ENCODE assay signal across 14 cellular contexts in genomic region chr16:86458457-86458777, GRCh38. TPM values are rescaled to one million over a fixed set of nuclear protein-coding genes. Genes with fewer than 3 reads are reported as not detected.
DNase-seq lines count a peak whose midpoint lies in the region; ATAC-seq and TF ChIP-seq lines count a peak whose summit lies in the region.
"Had no signal": no experiment of that assay in that cellular context is flagged by ENCODE, and none has a peak within 500 bp of the region (broad histone marks: within the 10 kb centered on the region; RNA-seq: fewer than 3 reads in every experiment).

No MANE protein-coding gene starts in this region.

- H2AFZ ChIP-seq in IMR-90 (replicated peaks; ENCODE audit: low read length, poor library complexity) (no peak overlapping the region), mesenchymal stem cell (ENCODE audit: low read depth, low read length) (no peak overlapping the region)
- H2AFZ ChIP-seq: GM23338 had no signal

- peak overlapping the region; percentile 75 for H3K4me2 ChIP-seq in IMR-90 (ENCODE audit: low read depth, low read length)
- H3K4me2 ChIP-seq in mesenchymal stem cell (ENCODE audit: low read length, poor library complexity, severe bottlenecking) = no peak overlapping the region
- H3K4me2 ChIP-seq: GM23338 had no signal

- H2BK12ac ChIP-seq in mesenchymal stem cell (ENCODE audit: low read length in 2 of 2) = peak overlapping the region in 1 of 2 experiments; percentile 23

- WGBS in IMR-90 (ENCODE audit: extremely low coverage in 2 of 2, insufficient read length in 1 of 2), 2 experiments = no CpG with 5 or more reads among the region's 4 CpGs
- 56% methylated on average over 4 of the region's 4 CpGs for WGBS in esophagus muscularis mucosa
- 65% methylated on average over 2 of the region's 4 CpGs for WGBS in mesenchymal stem cell

- H3K4me3 ChIP-seq in IMR-90 (ENCODE audit: insufficient read depth, low read depth, low read length) (no peak overlapping the region), esophagus muscularis mucosa (peak overlapping the region in 1 of 4 donors; percentile 9), mesenchymal stem cell (ENCODE audit: insufficient read depth in 1 of 2, low read depth in 1 of 2, low read length in 2 of 2) (peak overlapping the region in 1 of 2 experiments; percentile 28), stomach smooth muscle (ENCODE audit: low read length in 2 of 2) (peak overlapping the region in 1 of 2 donors; percentile 44), upper lobe of right lung (no peak overlapping the region)
- H3K4me3 ChIP-seq: GM23338, K562 had no signal

- H2BK20ac ChIP-seq in IMR-90 (ENCODE audit: low read depth, low read length) = peak overlapping the region; percentile 80

- TF ChIP-seq RAD21 in IMR-90 (IDR thresholded peaks at IDR 0.05; ENCODE audit: low read length) = no peak

- H3K23ac ChIP-seq in IMR-90 (ENCODE audit: low read depth, low read length) (peak overlapping the region; percentile 15), mesenchymal stem cell (ENCODE audit: low read length in 2 of 2) (no peak overlapping the region)

- CTCF ChIA-PET in IMR-90 (lab: Yijun Ruan, JAX) = interaction anchor here (0.6 to 1.9 kb wide), 3 partner anchors 206 to 331 kb away, joined by 3 to 7 read pairs (median 5); no protein-coding TSS in a partner anchor

- peaks cover 3% of the 10 kb centered on the region; the same call in 1 of the 2 replicates for H4K20me1 ChIP-seq in IMR-90 (ENCODE audit: insufficient read depth, low read length)

- peaks cover 7% of the 10 kb centered on the region for H3K9me3 ChIP-seq in IMR-90 (ENCODE audit: control insufficient read depth, insufficient read depth, low read length)
- peaks cover 0 to 14% (median 5%) of the 10 kb centered on the region in 4 donors for H3K9me3 ChIP-seq in esophagus muscularis mucosa
- H3K9me3 ChIP-seq in mesenchymal stem cell (ENCODE audit: control insufficient read depth, low read length) = peaks cover 12% of the 10 kb centered on the region
- peaks cover 0 to 8% of the 10 kb centered on the region in 2 donors for H3K9me3 ChIP-seq in stomach smooth muscle (ENCODE audit: control insufficient read depth in 2 of 2, low read length in 2 of 2)
- H3K9me3 ChIP-seq in upper lobe of right lung = no peaks in the 10 kb centered on the region

- H2AK9ac ChIP-seq in IMR-90 (replicated peaks; ENCODE audit: low read depth, low read length, poor library complexity) = no peak overlapping the region

- H4K8ac ChIP-seq in IMR-90 (ENCODE audit: low read depth in 2 of 2, low read length in 2 of 2) (peak overlapping the region; percentile 42 to 65), mesenchymal stem cell (ENCODE audit: low read length) (peak overlapping the region; percentile 57)

- no peak for TF ChIP-seq EP300 in esophagus muscularis mucosa (IDR thresholded peaks at IDR 0.05)

- H3K14ac ChIP-seq in IMR-90 (replicated peaks; ENCODE audit: low read depth, low read length) (peak overlapping the region; percentile 50), mesenchymal stem cell (ENCODE audit: low read length in 2 of 2) (peak overlapping the region in 1 of 2 experiments; percentile 81)

- peak overlapping the region; percentile 71 for H3K9ac ChIP-seq in IMR-90 (ENCODE audit: low read depth, low read length)
- H3K9ac ChIP-seq in mesenchymal stem cell (ENCODE audit: low read length) = peak overlapping the region; percentile 56
- H3K9ac ChIP-seq in stomach smooth muscle (ENCODE audit: low read length in 2 of 2) = peak overlapping the region; percentile 14 to 52

- dilution Hi-C loops in IMR-90 (cut with HindIII; ENCODE audit: low sequenced_read_pairs, unreplicated experiment) = no loop called here

- DNase-seq in IMR-90 (no peak), esophagus muscularis mucosa (ENCODE audit: extremely low spot score) (no peak), mesenchymal stem cell (peak; percentile 55), CD1c-positive myeloid dendritic cell (ENCODE audit: extremely low spot score) (no peak), upper lobe of right lung (no peak)
- DNase-seq in NK-92 treated with Interleukin-12 subunit alpha and Interleukin-12 subunit beta, amount 100 ng/mL, for 24 hours (lab: John Stamatoyannopoulos, UW) = no peak
- DNase-seq: CD4-positive, alpha-beta memory T cell; GF-D8; NCI-H1694 treated with DMSO at 0.1 percent for 48 hours; Right ventricle myocardium superior had no signal

- H2BK15ac ChIP-seq in IMR-90 (ENCODE audit: low read depth, low read length) (peak overlapping the region; percentile 23), mesenchymal stem cell (ENCODE audit: low read depth, poor library complexity, severe bottlenecking) (no peak overlapping the region)

- peak overlapping the region; percentile 93 for H3K56ac ChIP-seq in IMR-90 (ENCODE audit: extremely low read depth, insufficient read depth, low read length)

- peak overlapping the region; percentile 96 for H3K4ac ChIP-seq in IMR-90 (ENCODE audit: low read depth, low read length)
- peak overlapping the region in 1 of 2 experiments; percentile 76 for H3K4ac ChIP-seq in mesenchymal stem cell (ENCODE audit: low read depth in 1 of 2, low read length in 2 of 2)

- peak overlapping the region; percentile 93 for H3K18ac ChIP-seq in IMR-90 (ENCODE audit: low read depth, low read length)
- peak overlapping the region; percentile 58 to 79 for H3K18ac ChIP-seq in mesenchymal stem cell (ENCODE audit: low read depth in 1 of 2, low read length in 2 of 2)

- no TSS peak for BruUV-seq in IMR-90 (replicated peaks; lab: Mats Ljungman, UMichigan)

- H3K27me3 ChIP-seq in IMR-90 (ENCODE audit: control insufficient read depth, insufficient read depth, low read length) = no peaks in the 10 kb centered on the region
- H3K27me3 ChIP-seq in esophagus muscularis mucosa = peaks cover 0 to 4% (median 0%) of the 10 kb centered on the region in 4 donors
- H3K27me3 ChIP-seq in mesenchymal stem cell (ENCODE audit: control insufficient read depth in 1 of 2, insufficient read depth in 1 of 2, low read length in 2 of 2) = peaks cover 7 to 17% of the 10 kb centered on the region in 2 experiments
- H3K27me3 ChIP-seq in stomach smooth muscle (ENCODE audit: control insufficient read depth in 1 of 2, insufficient read depth in 2 of 2, low read length in 2 of 2) = peaks cover 0 to 2% of the 10 kb centered on the region in 2 donors
- peaks cover 6% of the 10 kb centered on the region for H3K27me3 ChIP-seq in upper lobe of right lung

- peak overlapping the region; percentile 70 for H2BK120ac ChIP-seq in IMR-90 (ENCODE audit: low read depth, low read length)
- H2BK120ac ChIP-seq in mesenchymal stem cell (ENCODE audit: low read depth, low read length) = no peak overlapping the region

- peak overlapping the region; percentile 87 for H3K27ac ChIP-seq in IMR-90 (ENCODE audit: insufficient read depth, low read length)
- peak overlapping the region; percentile 71 to 84 (median 80) for H3K27ac ChIP-seq in esophagus muscularis mucosa (replicated peaks in 1 of 4)
- H3K27ac ChIP-seq in mesenchymal stem cell (ENCODE audit: low read length, poor library complexity, severe bottlenecking) = no peak overlapping the region
- peak overlapping the region; percentile 92 for H3K27ac ChIP-seq in stomach smooth muscle (ENCODE audit: low read length)
- H3K27ac ChIP-seq in upper lobe of right lung = no peak overlapping the region

- TF ChIP-seq CTCF in IMR-90 (conservative IDR thresholded peaks at IDR 0.05; ENCODE audit: low read depth, low read length) = no peak
- TF ChIP-seq CTCF in esophagus muscularis mucosa (IDR thresholded peaks at IDR 0.05) = no peak
- TF ChIP-seq CTCF in upper lobe of right lung (IDR thresholded peaks at IDR 0.05) = no peak

- no peak for TF ChIP-seq POLR2A in IMR-90 (IDR thresholded peaks at IDR 0.05; ENCODE audit: low read depth, low read length)
- TF ChIP-seq POLR2A in esophagus muscularis mucosa (IDR thresholded peaks at IDR 0.05; ENCODE audit: low read depth) = no peak

- ATAC-seq in IMR-90 (ENCODE audit: low read depth) (no peak), HG03280 (IDR thresholded peaks at IDR 0.05; ENCODE audit: unreplicated experiment) (no peak), upper lobe of right lung (no peak)
- ATAC-seq: GM23338, K562 had no signal

- H3K79me1 ChIP-seq in IMR-90 (ENCODE audit: low read depth in 1 of 2, low read length in 2 of 2) = peaks cover 11 to 54% of the 10 kb centered on the region in 2 experiments
- H3K79me1 ChIP-seq in mesenchymal stem cell (replicated peaks; ENCODE audit: low read length, poor library complexity, severe bottlenecking) = no peaks in the 10 kb centered on the region

- H3K36me3 ChIP-seq in IMR-90 (ENCODE audit: control insufficient read depth, insufficient read depth, low read length) (peaks cover 3% of the 10 kb centered on the region; the same call in 1 of the 2 replicates), esophagus muscularis mucosa (no peaks in the 10 kb centered on the region), mesenchymal stem cell (ENCODE audit: control insufficient read depth in 1 of 2, insufficient read depth in 2 of 2, low read depth in 1 of 2, low read length in 2 of 2) (no peaks in the 10 kb centered on the region), stomach smooth muscle (ENCODE audit: control insufficient read depth in 2 of 2, insufficient read depth in 2 of 2, low read length in 2 of 2) (no peaks in the 10 kb centered on the region), upper lobe of right lung (no peaks in the 10 kb centered on the region)

- peaks cover 35% of the 10 kb centered on the region for H3K4me1 ChIP-seq in IMR-90 (ENCODE audit: control insufficient read depth, insufficient read depth, low read length)
- peaks cover 2 to 61% (median 53%) of the 10 kb centered on the region in 4 donors for H3K4me1 ChIP-seq in esophagus muscularis mucosa
- H3K4me1 ChIP-seq in mesenchymal stem cell (ENCODE audit: control insufficient read depth, insufficient read depth, low read depth, low read length) = no peaks in the 10 kb centered on the region
- peaks cover 61% of the 10 kb centered on the region for H3K4me1 ChIP-seq in stomach smooth muscle (ENCODE audit: control insufficient read depth, insufficient read depth, low read length)
- H3K4me1 ChIP-seq in upper lobe of right lung = no peaks in the 10 kb centered on the region

- POLR2A ChIA-PET in IMR-90 (lab: Charles Lee; ENCODE audit: unreplicated experiment) = no interaction called here

- in situ Hi-C loops in IMR-90 (cut with MboI; ENCODE audit: low sequenced_read_pairs) = loop anchor here (5.0 kb wide), 1 partner anchor 61 kb away; no protein-coding TSS in a partner anchor

- H3K9me1 ChIP-seq in IMR-90 (ENCODE audit: insufficient read depth, low read length) = peaks cover 26% of the 10 kb centered on the region

- H2AK5ac ChIP-seq in IMR-90 (ENCODE audit: low read depth, low read length) (peak overlapping the region; percentile 53), mesenchymal stem cell (ENCODE audit: low read length, severe bottlenecking) (no peak overlapping the region)

- H2BK5ac ChIP-seq in IMR-90 (ENCODE audit: low read depth, low read length, poor library complexity, severe bottlenecking) (peak overlapping the region; percentile 88), mesenchymal stem cell (ENCODE audit: low read depth, low read length, poor library complexity, severe bottlenecking) (no peak overlapping the region)

- H4K5ac ChIP-seq in IMR-90 (ENCODE audit: low read depth, low read length) = peak overlapping the region; percentile 78

- H4K91ac ChIP-seq in IMR-90 (ENCODE audit: insufficient read depth, low read depth, low read length) (peak overlapping the region; percentile 71), mesenchymal stem cell (ENCODE audit: low read length) (no peak overlapping the region)

- intact Hi-C loops in IMR-90 (cut with micrococcal nuclease) = loop anchor here (5.0 kb wide), 3 partner anchors 156 to 386 kb away; no protein-coding TSS in a partner anchor
- intact Hi-C loops in esophagus muscularis mucosa (cut with DNase I) = loop anchor here (5.0 kb wide), 2 partner anchors 39 to 116 kb away; no protein-coding TSS in a partner anchor
- intact Hi-C loops in upper lobe of right lung (cut with DNase I) = no loop called here

RNA-seq across cellular contexts. Expression of gene FOXF1, which starts 51.9 kb away (rescaled TPM):
- total RNA-seq in IMR-90 (2012; rRNA removed) = 2.7 and 4.2 TPM in 2 replicates
- polyA plus RNA-seq in IMR-90 (2012; rRNA removed) = 33.0 and 34.5 TPM in 2 replicates
- 33.7 and 84.8 TPM in 2 replicates for polyA plus RNA-seq in IMR-90 (2012; cell fraction: cytosol; rRNA removed)
- 98.2 and 101 TPM in 2 replicates for polyA plus RNA-seq in IMR-90 (2012; cell fraction: nucleus; rRNA removed; ENCODE audit: low replicate concordance)
- total RNA-seq in esophagus muscularis mucosa = 10 to 100 TPM; 40.7 to 94.5 (median 69.3) TPM
- polyA plus RNA-seq in mesenchymal stem cell (2013, experiment 1 of 2) = 145 TPM
- polyA plus RNA-seq in mesenchymal stem cell (2013, experiment 2 of 2) = 149 TPM
- total RNA-seq in upper lobe of right lung = 46.4 TPM
- total RNA-seq: CD4-positive, alpha-beta memory T cell had no signal
- polyA plus RNA-seq: CD4-positive, alpha-beta memory T cell; K562 had no signal

Comparison
In these comparisons a context has a peak if more than half of its experiments do, and no peak if none do; other contexts are left out.
1. H3K27ac ChIP-seq: peak in IMR-90 (single experiment), esophagus muscularis mucosa (4 of 4) and stomach smooth muscle (single experiment); none in mesenchymal stem cell (single experiment) and upper lobe of right lung (single experiment).
2. Peak in every context shown above with its lines, with median percentiles within 50 percentile points of each other: H3K9ac ChIP-seq.